In the genomic region with DNA sequence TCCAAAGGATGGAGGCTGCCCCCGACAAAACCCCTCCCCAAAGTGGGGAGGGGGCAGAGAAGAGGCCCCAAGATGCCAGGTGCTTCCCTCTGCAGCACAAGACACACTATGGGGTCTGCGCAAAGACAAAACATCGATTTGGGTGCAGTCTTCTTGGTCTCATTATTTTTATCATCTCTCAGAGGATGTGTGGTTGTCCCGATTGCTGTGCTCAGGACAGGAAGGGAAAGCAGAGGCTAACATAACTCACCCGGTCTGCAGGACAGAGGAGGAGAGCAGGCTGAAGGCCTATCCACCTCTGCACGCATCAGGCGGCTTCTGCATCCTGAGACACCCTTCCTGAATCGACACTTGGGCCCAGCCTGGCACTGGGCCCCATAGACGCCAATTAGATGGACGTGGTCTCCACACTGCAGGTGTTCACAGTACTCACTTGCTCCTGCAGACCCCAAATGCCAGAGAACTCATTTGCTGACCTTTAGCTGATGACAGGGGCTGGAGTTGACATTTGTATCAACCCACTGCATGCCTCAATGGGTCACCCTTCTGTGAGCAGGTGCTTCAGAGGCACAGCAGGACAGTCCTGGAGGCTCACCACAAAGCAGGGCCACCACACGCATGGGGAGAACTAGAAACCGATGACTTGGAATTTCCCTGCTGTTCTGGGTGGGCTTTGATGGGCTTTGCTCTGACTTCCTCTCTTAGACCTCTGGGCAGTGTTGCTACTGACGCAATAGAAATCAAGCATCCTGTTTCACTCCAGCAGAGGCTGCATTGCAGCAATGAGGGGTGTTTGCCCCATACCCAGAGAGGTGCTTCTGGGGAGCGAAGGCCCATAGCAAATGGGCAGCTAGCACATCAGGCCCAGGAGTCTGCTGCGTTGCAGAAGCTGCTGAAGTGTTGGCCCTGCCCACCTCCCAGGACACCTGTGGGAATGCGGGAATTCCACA, we compare ENCODE assay signal across 8 cellular contexts.
DNase-seq lines count a peak whose midpoint lies in the region; ATAC-seq, FAIRE-seq and TF ChIP-seq lines count a peak whose summit lies in the region.

No MANE protein-coding gene starts in this region.

- H3K4me1 Mint-ChIP-seq in central memory CD8-positive, alpha-beta T cell, result peaks cover 10% of the 10 kb centered on the region

- peak overlapping the region; percentile 61 for H3K27ac Mint-ChIP-seq in central memory CD8-positive, alpha-beta T cell (ENCODE audit: low read depth)

- no peaks in the 10 kb centered on the region for H3K9me3 Mint-ChIP-seq in central memory CD8-positive, alpha-beta T cell

- peak; percentile 98 for FAIRE-seq in GM12891 (lab: Jason Lieb, UNC)

- peak; percentile 86 for TF ChIP-seq POLR2A in GM12891 (IDR thresholded peaks at IDR 0.05; ENCODE audit: low read depth, low read length)

- no peaks in the 10 kb centered on the region for H3K36me3 Mint-ChIP-seq in central memory CD8-positive, alpha-beta T cell (ENCODE audit: insufficient read depth)

- no peaks in the 10 kb centered on the region for H3K27me3 Mint-ChIP-seq in central memory CD8-positive, alpha-beta T cell

- DNase-seq in GM12891 (ENCODE audit: insufficient read length, low spot score) (peak; percentile 40), DMS53 (lab: John Stamatoyannopoulos, UW) (no peak), COR-L47 (lab: John Stamatoyannopoulos, UW) (no peak), kidney glomerular epithelial cell (lab: John Stamatoyannopoulos, UW) (no peak), NCI-H1694 (lab: John Stamatoyannopoulos, UW) (no peak)
- no peak for DNase-seq in central memory CD8-positive, alpha-beta T cell (ENCODE audit: low spot score in 2 of 2)

- ATAC-seq in GM19463 (IDR thresholded peaks at IDR 0.05; ENCODE audit: unreplicated experiment), result peak; percentile 73
- ATAC-seq in HG03342 (IDR thresholded peaks at IDR 0.05; ENCODE audit: unreplicated experiment), result peak; percentile 75
- peak; percentile 22 for ATAC-seq in central memory CD8-positive, alpha-beta T cell (replicated peaks; ENCODE audit: extremely low read depth, poor library complexity, severe bottlenecking)

- no peak overlapping the region for H3K4me3 Mint-ChIP-seq in central memory CD8-positive, alpha-beta T cell

TF ChIP-seq in GM12891, 5 proteins besides CTCF, POLR2A, EP300 and RAD21:
- TF ChIP-seq PAX5 (IDR thresholded peaks at IDR 0.05; ENCODE audit: insufficient read depth, low read length, severe bottlenecking) (peak; percentile 80), SPI1 (IDR thresholded peaks at IDR 0.05; ENCODE audit: low read depth, low read length) (peak; percentile 96), TAF1 (IDR thresholded peaks at IDR 0.05; ENCODE audit: low read depth, low read length) (peak; percentile 84), POU2F2 (IDR thresholded peaks at IDR 0.05; ENCODE audit: low read depth, low read length) (peak; percentile 93), POLR2AphosphoS5 (IDR thresholded peaks at IDR 0.05; ENCODE audit: low read depth, low read length) (peak; percentile 93)
TF ChIP-seq in GM12891: peak in this region for 5.

Comparison
In these comparisons a context has a peak if more than half of its experiments do, and no peak if none do; other contexts are left out.
1. ATAC-seq: peak in every context shown above with its lines; median percentile 75 in HG03342; 73 in GM19463; 22 in central memory CD8-positive, alpha-beta T cell.